Comparison of ENCODE assay signal across 8 cellular contexts in genomic region chr2:9630750-9631483, GRCh38. TPM values are rescaled to one million over a fixed set of nuclear protein-coding genes. Genes with fewer than 3 reads are reported as not detected.
A peak's percentile ranks its signal among the peaks of the same experiment; 100 is the strongest.
DNase-seq lines count a peak whose midpoint lies in the region; ATAC-seq, FAIRE-seq and TF ChIP-seq lines count a peak whose summit lies in the region.

TSS of gene YWHAQ (minus strand) at chr2:9630997. CDS start at chr2:9630452, 545 bp downstream.

- peak within 1 kb of the TSS; percentile 85 to 100 (median 97) for H3K4me3 ChIP-seq in HepG2 (replicated peaks in 1 of 3; ENCODE audit: insufficient read depth in 1 of 3, low read depth in 2 of 3, low read length in 3 of 3)

- H3K27me3 ChIP-seq in HepG2 (ENCODE audit: control insufficient read depth in 1 of 2, insufficient read depth in 2 of 2, low read length in 2 of 2): peaks cover 0 to 25% of the 10 kb centered on the region in 2 experiments; a peak in 3 of 5 replicates

- in situ Hi-C loops in HepG2 (cut with HindIII; ENCODE audit: extremely low pct_ligation_motif_present, low pct_unique_long_range_greater_than_20kb): no loop called here

- peak; percentile 96 to 99 for TF ChIP-seq POLR2A in HepG2 (IDR thresholded peaks at IDR 0.05; ENCODE audit: insufficient read depth in 1 of 2, low read depth in 2 of 2, low read length in 2 of 2)

- H2AFZ ChIP-seq in HepG2 (ENCODE audit: low read length): no peak within 1 kb of the TSS

- H3K79me2 ChIP-seq in HepG2 (ENCODE audit: insufficient read depth, low read length): peaks cover 43% of the 10 kb centered on the region

- peak within 1 kb of the TSS; percentile 98 for H3K4me3 Mint-ChIP-seq in CD14-positive monocyte

- H3K4me1 ChIP-seq in HepG2 (ENCODE audit: insufficient read depth, low read length): peaks cover 62% of the 10 kb centered on the region

- peaks cover 24 to 26% of the 10 kb centered on the region in 2 donors for H3K36me3 Mint-ChIP-seq in CD14-positive monocyte

- POLR2A ChIA-PET in HepG2 (lab: Yijun Ruan, JAX): interaction anchor here (0.6 to 3.2 kb wide), 32 partner anchors 9 to 1502 kb away, joined by 3 to 70 read pairs (median 4); partner anchors contain the start of genes ADAM17, CPSF3, ITGB1BP1 and TAF1B

- FAIRE-seq in HepG2 (lab: Jason Lieb, UNC): peak; percentile 82

- H3K4me1 Mint-ChIP-seq in CD14-positive monocyte: peaks cover 41% of the 10 kb centered on the region

- peak within 1 kb of the TSS; percentile 92 to 96 (median 95) for H3K27ac Mint-ChIP-seq in CD14-positive monocyte

- intact Hi-C loops in CD14-positive monocyte (cut with micrococcal nuclease) (loop anchor here (1.0 to 5.0 kb wide), 5 partner anchors 72 to 121 kb away; partner anchors contain the start of gene ADAM17 (in 1 of the 2)), HepG2 (cut with micrococcal nuclease; ENCODE audit: unreplicated experiment) (loop anchor here (2.0 kb wide), 1 partner anchor 76 kb away; the partner anchor contains the start of gene ADAM17)

- peak within 1 kb of the TSS; percentile 93 for H3K9ac ChIP-seq in HepG2 (ENCODE audit: insufficient read depth, low read depth, low read length)

- peak; percentile 20; the same call in 1 of the 2 replicates for TF ChIP-seq RAD21 in HepG2 (CRISPR knock-in tag; IDR thresholded peaks at IDR 0.05)

- peaks cover 1 to 8% (median 3%) of the 10 kb centered on the region in 3 donors for H3K27me3 Mint-ChIP-seq in CD14-positive monocyte (ENCODE audit: low read depth in 3 of 3)

- 2% methylated on average over 35 of the region's 81 CpGs for WGBS in HepG2 (ENCODE audit: low lambda C conversion rate)

- H3K9me3 ChIP-seq in HepG2 (ENCODE audit: low read length): no peaks in the 10 kb centered on the region

- H3K27ac ChIP-seq in HepG2 (ENCODE audit: extremely low read length, insufficient read depth, low read length): peak within 1 kb of the TSS; percentile 93

- H3K4me2 ChIP-seq in HepG2 (ENCODE audit: low read depth, low read length): peak within 1 kb of the TSS; percentile 80

- CTCF ChIA-PET in HepG2 (lab: Yijun Ruan, JAX; ENCODE audit: low intra/inter-chr PET ratio, low total read pairs): no interaction called here

- peaks cover 39% of the 10 kb centered on the region for H4K20me1 ChIP-seq in HepG2 (ENCODE audit: insufficient read depth, low read length)

- BruUV-seq in HepG2 (replicated peaks; lab: Mats Ljungman, UMichigan): no TSS peak

- TF ChIP-seq CTCF in CD14-positive monocyte (IDR thresholded peaks at IDR 0.05) (no peak), HepG2 (CRISPR knock-in tag; IDR thresholded peaks at IDR 0.05) (no peak)

- peaks cover 1 to 20% of the 10 kb centered on the region in 2 experiments; a peak in 2 of 5 replicates for H3K36me3 ChIP-seq in HepG2 (replicated peaks in 1 of 2; ENCODE audit: control insufficient read depth in 1 of 2, insufficient read depth in 2 of 2, low read length in 2 of 2)

- ATAC-seq in GM19397 (IDR thresholded peaks at IDR 0.05; ENCODE audit: unreplicated experiment) (peak; percentile 93), HG03571 (IDR thresholded peaks at IDR 0.05; ENCODE audit: unreplicated experiment) (peak; percentile 93), HepG2 (peak; percentile 93)

- peaks cover 0 to 8% (median 0%) of the 10 kb centered on the region in 7 donors for H3K9me3 Mint-ChIP-seq in CD14-positive monocyte

- TF ChIP-seq EP300 in HepG2 (IDR thresholded peaks at IDR 0.05; ENCODE audit: low read depth in 2 of 2, low read length in 2 of 2) (peak; percentile 55 to 75; a peak in 2 of 4 replicates), HepG2 (CRISPR knock-in tag; IDR thresholded peaks at IDR 0.05; ENCODE audit: borderline replicate concordance) (0 out of 2 replicates have a peak, but pooled peaks have one; percentile 8)

- DNase-seq in CD14-positive monocyte (ENCODE audit: low spot score) (peak; percentile 99), NCI-H82 (lab: John Stamatoyannopoulos, UW) (peak; percentile 100), dermis microvascular lymphatic vessel endothelial cell (ENCODE audit: low read depth in 2 of 2) (peak; percentile 94 to 98), HepG2 (ENCODE audit: low spot score) (peak; percentile 97)
- DNase-seq in activated CD4-positive, alpha-beta T cell treated with anti-CD3 and anti-CD28 coated beads, Interleukin-2, amount 50 U/mL, for 48 hours: peak; percentile 97
- peak; percentile 97 for DNase-seq in stimulated activated CD4-positive, alpha-beta T cell treated with anti-CD3 and anti-CD28 coated beads, Interleukin-4, amount 100 ng/mL, for 1 hour

TF ChIP-seq in HepG2, 621 proteins besides CTCF, POLR2A, EP300 and RAD21 (continues in another document):
- TF ChIP-seq ELF3 (CRISPR knock-in tag; IDR thresholded peaks at IDR 0.05): peak; percentile 78; the same call in 1 of the 2 replicates
- TF ChIP-seq ZBTB20 (CRISPR knock-in tag; IDR thresholded peaks at IDR 0.05; ENCODE audit: borderline replicate concordance, low read depth): peak; percentile 16; the same call in 1 of the 2 replicates
- TF ChIP-seq ETS1 (CRISPR knock-in tag; IDR thresholded peaks at IDR 0.05): peak; percentile 50; the same call in 1 of the 2 replicates
- no peak for TF ChIP-seq CENPX (CRISPR knock-in tag; IDR thresholded peaks at IDR 0.05)
- TF ChIP-seq MXD1 (CRISPR knock-in tag; IDR thresholded peaks at IDR 0.05): peak; percentile 64; the same call in 1 of the 2 replicates
- no peak for TF ChIP-seq NCOR1 (IDR thresholded peaks at IDR 0.05; ENCODE audit: borderline replicate concordance, low read length)
- peak; percentile 86; the same call in 1 of the 2 replicates for TF ChIP-seq ZNF546 (CRISPR knock-in tag; conservative IDR thresholded peaks at IDR 0.05)
- TF ChIP-seq ZNF3 (CRISPR knock-in tag; IDR thresholded peaks at IDR 0.05): peak; percentile 69; the same call in 1 of the 2 replicates
- TF ChIP-seq NR2C2 (CRISPR knock-in tag; IDR thresholded peaks at IDR 0.05; ENCODE audit: borderline replicate concordance): peak; percentile 62; the same call in 1 of the 2 replicates
- peak; percentile 94 for TF ChIP-seq PATZ1 (CRISPR knock-in tag; IDR thresholded peaks at IDR 0.05)

RNA-seq across cellular contexts. Expression of gene YWHAQ, which starts in this region (rescaled TPM):
- polyA plus RNA-seq in CD14-positive monocyte: 100 to 1,000 TPM; 165 to 173 TPM
- 188 and 199 TPM in 2 replicates for total RNA-seq in dermis microvascular lymphatic vessel endothelial cell
- 304 and 420 TPM in 2 replicates for total RNA-seq in HepG2 (2016; rRNA removed; fragmentation: Illumina TruSeq; extraction: Trizol)
- 64.2 and 66.4 TPM in 2 replicates for total RNA-seq in HepG2 (2016; cell fraction: cytosol; rRNA removed; fragmentation: Illumina TruSeq; extraction: Trizol; ENCODE audit: low read depth)
- 302 and 406 TPM in 2 replicates for total RNA-seq in HepG2 (2016; cell fraction: insoluble cytoplasmic fraction; rRNA removed; fragmentation: Illumina TruSeq; extraction: Trizol)
- 208 and 219 TPM in 2 replicates for total RNA-seq in HepG2 (2016; cell fraction: membrane; rRNA removed; fragmentation: Illumina TruSeq; extraction: Trizol)
- total RNA-seq in HepG2 (2016; cell fraction: nucleus; rRNA removed; fragmentation: Illumina TruSeq; extraction: Trizol): 152 and 166 TPM in 2 replicates
- 117 and 160 TPM in 2 replicates for polyA plus RNA-seq in HepG2 (2011; rRNA removed)
- 91.4 and 117 TPM in 2 replicates for polyA plus RNA-seq in HepG2 (2011; cell fraction: cytosol; rRNA removed)
- polyA plus RNA-seq in HepG2 (2011; cell fraction: nucleus; rRNA removed): 36.4 and 39.0 TPM in 2 replicates
- polyA plus RNA-seq in HepG2 (2012): 175 and 244 TPM in 2 replicates
- polyA plus RNA-seq in HepG2 (2016; cell fraction: cytosol; fragmentation: Illumina TruSeq; extraction: Trizol; ENCODE audit: low read depth): 94.8 and 102 TPM in 2 replicates
- 521 and 530 TPM in 2 replicates for polyA plus RNA-seq in HepG2 (2016; cell fraction: insoluble cytoplasmic fraction; fragmentation: Illumina TruSeq; extraction: Trizol; ENCODE audit: low read depth)
- polyA plus RNA-seq in HepG2 (2016; cell fraction: membrane; fragmentation: Illumina TruSeq; extraction: Trizol; ENCODE audit: low read depth): 200 and 214 TPM in 2 replicates
- polyA plus RNA-seq in HepG2 (2016; cell fraction: nucleus; fragmentation: Illumina TruSeq; extraction: Trizol; ENCODE audit: insufficient read depth, low read depth): 187 and 192 TPM in 2 replicates
- polyA minus RNA-seq in HepG2 (2011; rRNA and poly(A)+ RNA removed; ENCODE audit: low replicate concordance): 120 and 167 TPM in 2 replicates
- polyA minus RNA-seq in HepG2 (2011; cell fraction: cytosol; rRNA and poly(A)+ RNA removed): 164 and 178 TPM in 2 replicates
- 73.9 and 82.2 TPM in 2 replicates for polyA minus RNA-seq in HepG2 (2011; cell fraction: nucleus; rRNA and poly(A)+ RNA removed)

Comparison
In these comparisons a context has a peak if more than half of its experiments do, and no peak if none do; other contexts are left out.
1. Peak in every context shown above with its lines: DNase-seq, ATAC-seq, H3K4me3 ChIP-seq and H3K27ac ChIP-seq.